8 cellular contexts compared by ENCODE assay signal in the genomic region with DNA sequence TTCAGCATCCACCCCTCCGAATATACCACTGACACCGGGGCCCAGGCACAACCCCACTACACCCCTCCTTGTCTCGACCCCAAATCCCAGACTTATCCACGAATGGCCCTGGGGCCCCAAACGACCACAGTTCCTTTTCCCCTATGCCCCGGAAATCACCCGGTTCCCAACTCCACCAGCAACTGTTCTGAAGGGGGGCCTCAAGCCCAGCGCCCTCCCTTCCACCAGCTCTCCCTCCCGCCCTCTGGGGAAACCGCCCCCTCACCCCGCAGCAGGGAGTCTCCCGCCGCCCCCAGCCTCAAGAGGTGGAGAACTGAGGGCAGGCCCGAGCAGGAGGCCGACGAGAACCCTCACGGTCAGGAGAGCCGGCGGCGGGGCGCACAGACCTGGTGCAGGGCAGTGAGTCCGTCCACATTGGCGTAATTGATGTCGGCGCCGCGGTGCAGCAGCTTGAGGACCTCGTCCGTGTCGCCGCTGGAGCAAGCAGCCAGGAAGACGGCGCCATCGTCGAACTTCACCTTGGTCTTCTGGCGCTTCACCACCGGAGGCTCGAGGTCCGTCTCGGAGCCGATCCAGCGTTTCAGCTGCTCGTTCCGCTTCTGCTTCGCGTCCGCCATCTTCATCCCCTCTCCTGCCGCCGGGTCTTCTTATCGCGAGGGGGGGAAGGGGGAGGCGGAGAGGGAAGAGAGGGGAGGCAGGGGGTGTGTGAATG. TPM values are rescaled to one million over a fixed set of nuclear protein-coding genes. Genes with fewer than 3 reads are reported as not detected.
DNase-seq lines count a peak whose midpoint lies in the region; ATAC-seq, FAIRE-seq and TF ChIP-seq lines count a peak whose summit lies in the region.

No MANE protein-coding gene starts in this region.

- peak overlapping the region; percentile 93 for H3K27ac ChIP-seq in CD4-positive, CD25-positive, alpha-beta regulatory T cell (ENCODE audit: insufficient read depth, low read length, poor library complexity, severe bottlenecking)
- H3K27ac ChIP-seq in SU-DHL-6 (ENCODE audit: low read depth, low read length) = peak overlapping the region; percentile 75
- H3K27ac ChIP-seq in body of pancreas = peak overlapping the region; percentile 89 to 97 (median 94)
- H3K27ac ChIP-seq in spleen = peak overlapping the region; percentile 95 to 100 (median 98)

- H3K36me3 Mint-ChIP-seq in CD4-positive, CD25-positive, alpha-beta regulatory T cell = no peaks in the 10 kb centered on the region

- H3K27me3 Mint-ChIP-seq in CD4-positive, CD25-positive, alpha-beta regulatory T cell = no peaks in the 10 kb centered on the region

- H4K20me1 ChIP-seq in SU-DHL-6 (ENCODE audit: low read depth, low read length) = peaks cover 30% of the 10 kb centered on the region

- intact Hi-C loops in body of pancreas (cut with DNase I) (no loop called here), spleen (cut with DNase I; ENCODE audit: low total_unique reads) (no loop called here)

- H2AFZ ChIP-seq in SU-DHL-6 (ENCODE audit: low read depth, low read length, severe bottlenecking) = peak overlapping the region; percentile 76

- FAIRE-seq in D721Med (lab: Jason Lieb, UNC) = no peak

- peak overlapping the region; percentile 93 to 100 (median 96) for H3K4me3 Mint-ChIP-seq in CD4-positive, CD25-positive, alpha-beta regulatory T cell

- H3K79me2 ChIP-seq in SU-DHL-6 (ENCODE audit: insufficient read depth, low read length) = peaks cover 62% of the 10 kb centered on the region

- WGBS in body of pancreas, 2 donors = 0% methylated on average over 23 to 51 of the region's 52 CpGs
- WGBS in spleen, 5 donors = 0 to 2% (median 1%) methylated on average over 15 to 52 of the region's 52 CpGs

- H3K9me2 ChIP-seq in SU-DHL-6 (replicated peaks; ENCODE audit: insufficient read depth, low read length) = no peaks in the 10 kb centered on the region

- DNase-seq in CD4-positive, CD25-positive, alpha-beta regulatory T cell = peak in 2 of 3 donors; percentile 39 to 62
- DNase-seq in body of pancreas = no peak
- DNase-seq in iPS-NIHi11 (ENCODE audit: low spot score) = peak; percentile 58
- peak; percentile 94 for DNase-seq in spleen
- no peak for DNase-seq in D721Med (ENCODE audit: insufficient read length, low spot score)

- H3K4me3 ChIP-seq in CD4-positive, CD25-positive, alpha-beta regulatory T cell (ENCODE audit: low read depth, low read length) = peak overlapping the region; percentile 92
- H3K4me3 ChIP-seq in SU-DHL-6 (ENCODE audit: insufficient read depth, low read length, poor library complexity, severe bottlenecking) = peak overlapping the region; percentile 93
- peak overlapping the region; percentile 53 to 84 for H3K4me3 ChIP-seq in body of pancreas
- H3K4me3 ChIP-seq in spleen = peak overlapping the region; percentile 81 to 94 (median 92)

- peaks cover 5% of the 10 kb centered on the region; the same call in 1 of the 2 replicates for H3F3A ChIP-seq in SU-DHL-6 (ENCODE audit: insufficient read depth)

- peak overlapping the region; percentile 92 for H3K9ac ChIP-seq in SU-DHL-6 (ENCODE audit: low read length)

- H3K4me1 ChIP-seq in CD4-positive, CD25-positive, alpha-beta regulatory T cell (ENCODE audit: control insufficient read depth, insufficient read depth, low read length, poor library complexity, severe bottlenecking) = peaks cover 35% of the 10 kb centered on the region
- H3K4me1 ChIP-seq in body of pancreas (peaks cover 28% of the 10 kb centered on the region), spleen (peaks cover 16 to 71% (median 58%) of the 10 kb centered on the region in 6 donors)

- TF ChIP-seq POLR2A in body of pancreas (IDR thresholded peaks at IDR 0.05) = no peak
- TF ChIP-seq POLR2A in spleen (IDR thresholded peaks at IDR 0.05) = no peak

- peaks cover 28 to 57% (median 34%) of the 10 kb centered on the region in 4 donors for H3K4me1 Mint-ChIP-seq in CD4-positive, CD25-positive, alpha-beta regulatory T cell

- no peaks in the 10 kb centered on the region for H3K27me3 ChIP-seq in CD4-positive, CD25-positive, alpha-beta regulatory T cell (ENCODE audit: control insufficient read depth, insufficient read depth, low read length)
- H3K27me3 ChIP-seq in SU-DHL-6 (ENCODE audit: low read length) (no peaks in the 10 kb centered on the region), body of pancreas (no peaks in the 10 kb centered on the region), spleen (replicated peaks in 1 of 7) (no peaks in the 10 kb centered on the region)

- peak overlapping the region; percentile 93 to 99 (median 98) for H3K27ac Mint-ChIP-seq in CD4-positive, CD25-positive, alpha-beta regulatory T cell

- ATAC-seq in CD4-positive, CD25-positive, alpha-beta regulatory T cell (ENCODE audit: low read depth in 2 of 2) = peak; percentile 7 to 10
- ATAC-seq in GM19395 (IDR thresholded peaks at IDR 0.05; ENCODE audit: unreplicated experiment) (peak; percentile 20), HG03520 (IDR thresholded peaks at IDR 0.05; ENCODE audit: unreplicated experiment) (peak; percentile 4), body of pancreas (peak; percentile 13)

- TF ChIP-seq CTCF in SU-DHL-6 (IDR thresholded peaks at IDR 0.05; ENCODE audit: insufficient read depth, low read length, poor library complexity, severe bottlenecking) = no peak
- no peak for TF ChIP-seq CTCF in body of pancreas (IDR thresholded peaks at IDR 0.05)
- TF ChIP-seq CTCF in spleen (IDR thresholded peaks at IDR 0.05 in 8 of 11, conservative IDR thresholded peaks at IDR 0.05 in 3 of 11) = no peak
- no peak for TF ChIP-seq CTCF in D721Med (IDR thresholded peaks at IDR 0.05; ENCODE audit: insufficient read depth, missing control alignments)

- H3K36me3 ChIP-seq in CD4-positive, CD25-positive, alpha-beta regulatory T cell (ENCODE audit: control insufficient read depth, insufficient read depth, low read length) = no peaks in the 10 kb centered on the region
- H3K36me3 ChIP-seq in SU-DHL-6 (ENCODE audit: low read length) (no peaks in the 10 kb centered on the region), body of pancreas (replicated peaks in 1 of 2; ENCODE audit: insufficient read depth in 1 of 2, low read depth in 2 of 2) (no peaks in the 10 kb centered on the region), spleen (no peaks in the 10 kb centered on the region)

- H3K9me3 Mint-ChIP-seq in CD4-positive, CD25-positive, alpha-beta regulatory T cell = no peaks in the 10 kb centered on the region

- no peaks in the 10 kb centered on the region for H3K9me3 ChIP-seq in CD4-positive, CD25-positive, alpha-beta regulatory T cell (ENCODE audit: control insufficient read depth in 2 of 2, low read length in 2 of 2)
- H3K9me3 ChIP-seq in SU-DHL-6 (ENCODE audit: insufficient read depth, low read length) (no peaks in the 10 kb centered on the region), body of pancreas (no peaks in the 10 kb centered on the region), spleen (no peaks in the 10 kb centered on the region)

- peak overlapping the region; percentile 98 for H3K4me2 ChIP-seq in SU-DHL-6 (ENCODE audit: low read depth, low read length, poor library complexity, severe bottlenecking)

RNA-seq across cellular contexts. Expression of a gene that starts 0.4 kb away (rescaled TPM):
- total RNA-seq in CD4-positive, CD25-positive, alpha-beta regulatory T cell = 153 TPM
- polyA plus RNA-seq in CD4-positive, CD25-positive, alpha-beta regulatory T cell = 100 to 1,000 TPM in 3 of 4 donors, 10 to 100 TPM in 1; 91.8 to 138 (median 105) TPM
- 10 to 100 TPM; 45.4 to 65.6 TPM for total RNA-seq in body of pancreas
- 100 to 1,000 TPM in 5 of 7 donors, 10 to 100 TPM in 2; 91.1 to 141 (median 112) TPM for total RNA-seq in spleen
- 10 to 100 TPM; 14.4 to 22.5 (median 21.1) TPM for polyA plus RNA-seq in spleen

Comparison
In these comparisons a context has a peak if more than half of its experiments do, and no peak if none do; other contexts are left out.
1. DNase-seq: peak in CD4-positive, CD25-positive, alpha-beta regulatory T cell (2 of 3), iPS-NIHi11 (single experiment) and spleen (single experiment); none in body of pancreas (0 of 4) and D721Med (single experiment).
2. Peak in every context shown above with its lines, with median percentiles within 50 percentile points of each other: ATAC-seq, H3K27ac ChIP-seq and H3K4me3 ChIP-seq.